Comparison of ENCODE assay signal across 1 cellular context in genomic region chr17:73262676-73263642, GRCh38.
TF ChIP-seq lines count a peak whose summit lies in the region.

No MANE protein-coding gene starts in this region.

TF ChIP-seq in HepG2, 621 proteins besides CTCF, POLR2A, EP300 and RAD21 (continued from another document and continues in another):
- TF ChIP-seq ZNF580 (CRISPR knock-in tag; IDR thresholded peaks at IDR 0.05; ENCODE audit: borderline replicate concordance, low read depth) (peak; percentile 29; the same call in 1 of the 2 replicates), ZNF383 (CRISPR knock-in tag; IDR thresholded peaks at IDR 0.05; ENCODE audit: borderline replicate concordance) (no peak), ARID3A (IDR thresholded peaks at IDR 0.05; ENCODE audit: low read depth, low read length) (no peak; the same call in 1 of the 2 replicates), ZNF18 (CRISPR knock-in tag; IDR thresholded peaks at IDR 0.05; ENCODE audit: insufficient replicate concordance) (no peak), KDM1A (CRISPR knock-in tag; IDR thresholded peaks at IDR 0.05) (no peak), ZNF354B (CRISPR knock-in tag; IDR thresholded peaks at IDR 0.05) (no peak), KAT7 (CRISPR knock-in tag; IDR thresholded peaks at IDR 0.05; ENCODE audit: borderline replicate concordance) (no peak), ZNF17 (CRISPR knock-in tag; IDR thresholded peaks at IDR 0.05) (no peak), ZNF264 (CRISPR knock-in tag; IDR thresholded peaks at IDR 0.05) (no peak), SYNCRIP (IDR thresholded peaks at IDR 0.05; ENCODE audit: insufficient read depth, low read depth, low read length) (no peak), HNF1A (IDR thresholded peaks at IDR 0.05; ENCODE audit: low read depth) (peak; percentile 28; the same call in 1 of the 2 replicates), HNF1A (CRISPR knock-in tag; IDR thresholded peaks at IDR 0.05; ENCODE audit: borderline replicate concordance) (no peak), ZNF441 (CRISPR knock-in tag; IDR thresholded peaks at IDR 0.05; ENCODE audit: borderline replicate concordance) (no peak; the same call in 1 of the 2 replicates), ZNF138 (CRISPR knock-in tag; IDR thresholded peaks at IDR 0.05; ENCODE audit: low read depth) (no peak), ZNF839 (CRISPR knock-in tag; IDR thresholded peaks at IDR 0.05; ENCODE audit: borderline replicate concordance) (no peak), ZNF75D (CRISPR knock-in tag; IDR thresholded peaks at IDR 0.05; ENCODE audit: borderline replicate concordance) (no peak), HINFP (CRISPR knock-in tag; IDR thresholded peaks at IDR 0.05; ENCODE audit: low read depth) (no peak), TEAD2 (CRISPR knock-in tag; IDR thresholded peaks at IDR 0.05) (no peak; the same call in 1 of the 2 replicates), DPF2 (CRISPR knock-in tag; IDR thresholded peaks at IDR 0.05; ENCODE audit: borderline replicate concordance, low read depth) (no peak), AGO1 (IDR thresholded peaks at IDR 0.05; ENCODE audit: low read depth, low read length, poor library complexity, severe bottlenecking) (peak; percentile 4), RBM22 (optimal IDR thresholded peaks at IDR 0.05; ENCODE audit: low read length) (no peak), ZNF747 (CRISPR knock-in tag; IDR thresholded peaks at IDR 0.05; ENCODE audit: borderline replicate concordance) (no peak; the same call in 1 of the 2 replicates), LBX2 (CRISPR knock-in tag; IDR thresholded peaks at IDR 0.05; ENCODE audit: borderline replicate concordance) (no peak), SCMH1 (CRISPR knock-in tag; IDR thresholded peaks at IDR 0.05; ENCODE audit: borderline replicate concordance) (no peak), ZNF414 (CRISPR knock-in tag; IDR thresholded peaks at IDR 0.05) (no peak), KDM4B (CRISPR knock-in tag; IDR thresholded peaks at IDR 0.05) (no peak), AHDC1 (CRISPR knock-in tag; IDR thresholded peaks at IDR 0.05; ENCODE audit: borderline replicate concordance) (no peak), MED1 (CRISPR knock-in tag; IDR thresholded peaks at IDR 0.05) (no peak), HHEX (CRISPR knock-in tag; IDR thresholded peaks at IDR 0.05) (0 out of 2 replicates have a peak, but pooled peaks have one; percentile 24), TRIM22 (IDR thresholded peaks at IDR 0.05) (no peak), STAT6 (CRISPR knock-in tag; IDR thresholded peaks at IDR 0.05; ENCODE audit: borderline replicate concordance) (0 out of 2 replicates have a peak, but pooled peaks have one; percentile 5), FOXC1 (CRISPR knock-in tag; IDR thresholded peaks at IDR 0.05; ENCODE audit: borderline replicate concordance) (no peak), WIZ (CRISPR knock-in tag; IDR thresholded peaks at IDR 0.05) (no peak)
